In genomic region chr2:131425191-131426021, GRCh38 we compare ENCODE assay signal across 1 cellular context.
TF ChIP-seq lines count a peak whose summit lies in the region.

No MANE protein-coding gene starts in this region.

TF ChIP-seq in HEK293, 187 proteins besides CTCF, POLR2A, EP300 and RAD21 (continued from another document):
- no peak for TF ChIP-seq ZNF449 (tag by site-specific recombination; IDR thresholded peaks at IDR 0.05)
- no peak for TF ChIP-seq ZBTB7A (tag by site-specific recombination; IDR thresholded peaks at IDR 0.05; ENCODE audit: low read depth)
TF ChIP-seq in HEK293: peak in this region for 3.
